In genomic region chrX:154408659-154409221, GRCh38 we compare ENCODE assay signal across 9 cellular contexts. TPM values are rescaled to one million over a fixed set of nuclear protein-coding genes. Genes with fewer than 3 reads are reported as not detected.
A peak's percentile ranks its signal among the peaks of the same experiment; 100 is the strongest.
DNase-seq lines count a peak whose midpoint lies in the region; TF ChIP-seq lines count a peak whose summit lies in the region.
"Had no signal": no experiment of that assay in that cellular context is flagged by ENCODE, and none has a peak within 500 bp of the region (broad histone marks: within the 10 kb centered on the region; RNA-seq: fewer than 3 reads in every experiment).

No MANE protein-coding gene starts in this region.

- intact Hi-C loops in activated T-helper 1 cell treated with anti-CD3 and anti-CD28 coated beads, Interleukin-12 subunit alpha, Interleukin-12 subunit beta, Interleukin-2, Interleukin-4 antibody, amounts not matched to agents 30 ng/mL and 10 ng/mL and 1 ng/mL, durations not matched to agents 14 hours and 24 hours and 36 hours (cut with micrococcal nuclease), result no loop called here

- no peaks in the 10 kb centered on the region for H3K27me3 Mint-ChIP-seq in activated naive CD4-positive, alpha-beta T cell treated with anti-CD3 and anti-CD28 coated beads, Interleukin-2, amount 50 U/mL, for 24 hours
- H3K27me3 Mint-ChIP-seq in activated T-helper 1 cell treated with anti-CD3 and anti-CD28 coated beads, Interleukin-12 subunit alpha, Interleukin-12 subunit beta, Interleukin-2, Interleukin-4 antibody, amounts not matched to agents 30 ng/mL and 10 ng/mL and 1 ng/mL, durations not matched to agents 14 hours and 24 hours and 36 hours (ENCODE audit: insufficient read depth), result no peaks in the 10 kb centered on the region
- no peaks in the 10 kb centered on the region for H3K27me3 Mint-ChIP-seq in type B pancreatic cell

- H3K4me3 ChIP-seq in kidney epithelial cell (ENCODE audit: low read depth, low read length), result peak overlapping the region; percentile 32

- no peaks in the 10 kb centered on the region for H3K9me3 Mint-ChIP-seq in activated naive CD4-positive, alpha-beta T cell treated with anti-CD3 and anti-CD28 coated beads, Interleukin-2, amount 50 U/mL, for 24 hours
- H3K9me3 Mint-ChIP-seq in activated T-helper 1 cell treated with anti-CD3 and anti-CD28 coated beads, Interleukin-12 subunit alpha, Interleukin-12 subunit beta, Interleukin-2, Interleukin-4 antibody, amounts not matched to agents 30 ng/mL and 10 ng/mL and 1 ng/mL, durations not matched to agents 14 hours and 24 hours and 36 hours, result no peaks in the 10 kb centered on the region
- no peaks in the 10 kb centered on the region for H3K9me3 Mint-ChIP-seq in type B pancreatic cell

- POLR2A ChIA-PET in GM10248 (lab: Yijun Ruan, JAX), result no interaction called here

- no peaks in the 10 kb centered on the region for H3K27me3 ChIP-seq in kidney epithelial cell (ENCODE audit: control insufficient read depth, insufficient read depth, low read length)

- TF ChIP-seq CTCF in kidney epithelial cell (IDR thresholded peaks at IDR 0.05; ENCODE audit: insufficient read depth, low read length, poor library complexity, severe bottlenecking) (no peak), type B pancreatic cell (conservative IDR thresholded peaks at IDR 0.05) (no peak), GM10248 (IDR thresholded peaks at IDR 0.05; ENCODE audit: control extremely low read depth, extremely low read depth, low read depth, missing control alignments) (no peak)

- peak overlapping the region; percentile 69 for H3K4me3 Mint-ChIP-seq in activated naive CD4-positive, alpha-beta T cell treated with anti-CD3 and anti-CD28 coated beads, Interleukin-2, amount 50 U/mL, for 24 hours
- H3K4me3 Mint-ChIP-seq in activated T-helper 1 cell treated with anti-CD3 and anti-CD28 coated beads, Interleukin-12 subunit alpha, Interleukin-12 subunit beta, Interleukin-2, Interleukin-4 antibody, amounts not matched to agents 30 ng/mL and 10 ng/mL and 1 ng/mL, durations not matched to agents 14 hours and 24 hours and 36 hours, result peak overlapping the region; percentile 75
- peak overlapping the region; percentile 7 for H3K4me3 Mint-ChIP-seq in type B pancreatic cell

- peaks cover 16% of the 10 kb centered on the region for H3K4me1 Mint-ChIP-seq in activated naive CD4-positive, alpha-beta T cell treated with anti-CD3 and anti-CD28 coated beads, Interleukin-2, amount 50 U/mL, for 24 hours
- H3K4me1 Mint-ChIP-seq in activated T-helper 1 cell treated with anti-CD3 and anti-CD28 coated beads, Interleukin-12 subunit alpha, Interleukin-12 subunit beta, Interleukin-2, Interleukin-4 antibody, amounts not matched to agents 30 ng/mL and 10 ng/mL and 1 ng/mL, durations not matched to agents 14 hours and 24 hours and 36 hours (ENCODE audit: low read depth), result peaks cover 12% of the 10 kb centered on the region
- no peaks in the 10 kb centered on the region for H3K4me1 Mint-ChIP-seq in type B pancreatic cell (ENCODE audit: unreplicated experiment)

- no peaks in the 10 kb centered on the region for H3K36me3 Mint-ChIP-seq in activated naive CD4-positive, alpha-beta T cell treated with anti-CD3 and anti-CD28 coated beads, Interleukin-2, amount 50 U/mL, for 24 hours
- peaks cover 6% of the 10 kb centered on the region for H3K36me3 Mint-ChIP-seq in activated T-helper 1 cell treated with anti-CD3 and anti-CD28 coated beads, Interleukin-12 subunit alpha, Interleukin-12 subunit beta, Interleukin-2, Interleukin-4 antibody, amounts not matched to agents 30 ng/mL and 10 ng/mL and 1 ng/mL, durations not matched to agents 14 hours and 24 hours and 36 hours (ENCODE audit: low read depth)
- no peaks in the 10 kb centered on the region for H3K36me3 Mint-ChIP-seq in type B pancreatic cell

- no peak overlapping the region for H3K27ac Mint-ChIP-seq in activated naive CD4-positive, alpha-beta T cell treated with anti-CD3 and anti-CD28 coated beads, Interleukin-2, amount 50 U/mL, for 24 hours
- peak overlapping the region; percentile 44 for H3K27ac Mint-ChIP-seq in activated T-helper 1 cell treated with anti-CD3 and anti-CD28 coated beads, Interleukin-12 subunit alpha, Interleukin-12 subunit beta, Interleukin-2, Interleukin-4 antibody, amounts not matched to agents 30 ng/mL and 10 ng/mL and 1 ng/mL, durations not matched to agents 14 hours and 24 hours and 36 hours
- peak overlapping the region; percentile 19 for H3K27ac Mint-ChIP-seq in type B pancreatic cell

- DNase-seq in activated naive CD4-positive, alpha-beta T cell treated with Interleukin-2 at 50 U/mL for 16 hours, result no peak
- DNase-seq in activated T-helper 1 cell treated with anti-CD3 and anti-CD28 coated beads, Interleukin-12 subunit alpha, Interleukin-12 subunit beta, Interleukin-2, Interleukin-4 antibody, amounts not matched to agents 30 ng/mL and 10 ng/mL and 1 ng/mL, durations not matched to agents 14 hours and 24 hours and 36 hours (ENCODE audit: low spot score), result no peak
- DNase-seq in kidney epithelial cell (ENCODE audit: low read depth), result no peak
- no peak for DNase-seq in type B pancreatic cell (ENCODE audit: extremely low spot score, unreplicated experiment)
- no peak for DNase-seq in GM10248 (ENCODE audit: extremely low spot score)
- DNase-seq in 8988T, result no peak
- no peak for DNase-seq in GDM1 (lab: John Stamatoyannopoulos, UW)
- DNase-seq: stimulated activated CD4-positive, alpha-beta T cell treated with anti-CD3 and anti-CD28 coated beads, Interleukin-12 subunit alpha, Interleukin-12 subunit beta, amount 100 ng/mL, for 4 hours had no signal

- CTCF ChIA-PET in GM10248 (lab: Yijun Ruan, JAX), result no interaction called here

- no peaks in the 10 kb centered on the region for H3K36me3 ChIP-seq in kidney epithelial cell (ENCODE audit: control insufficient read depth, insufficient read depth, low read length)

RNA-seq across cellular contexts. Expression of gene DNASE1L1, which starts 0.3 kb away (rescaled TPM):
- 12.4 and 14.5 TPM in 2 replicates for total RNA-seq in activated T-helper 1 cell treated with anti-CD3 and anti-CD28 coated beads, Interleukin-12 subunit alpha, Interleukin-12 subunit beta, Interleukin-2, Interleukin-4 antibody, amounts not matched to agents 30 ng/mL and 10 ng/mL and 1 ng/mL, durations not matched to agents 14 hours and 24 hours and 36 hours
- total RNA-seq in kidney epithelial cell, result 15.5 and 16.6 TPM in 2 replicates
- total RNA-seq in type B pancreatic cell (ENCODE audit: low replicate concordance), result 13.3 and 14.4 TPM in 2 replicates

RNA-seq across cellular contexts. Expression of gene TAFAZZIN, which starts 2.6 kb away (rescaled TPM):
- 65.2 and 69.2 TPM in 2 replicates for total RNA-seq in activated T-helper 1 cell treated with anti-CD3 and anti-CD28 coated beads, Interleukin-12 subunit alpha, Interleukin-12 subunit beta, Interleukin-2, Interleukin-4 antibody, amounts not matched to agents 30 ng/mL and 10 ng/mL and 1 ng/mL, durations not matched to agents 14 hours and 24 hours and 36 hours
- total RNA-seq in kidney epithelial cell, result 55.2 and 62.0 TPM in 2 replicates
- total RNA-seq in type B pancreatic cell (ENCODE audit: low replicate concordance), result 30.5 and 46.1 TPM in 2 replicates

RNA-seq across cellular contexts. Expression of gene RPL10, which starts 10.6 kb away (rescaled TPM):
- total RNA-seq in activated T-helper 1 cell treated with anti-CD3 and anti-CD28 coated beads, Interleukin-12 subunit alpha, Interleukin-12 subunit beta, Interleukin-2, Interleukin-4 antibody, amounts not matched to agents 30 ng/mL and 10 ng/mL and 1 ng/mL, durations not matched to agents 14 hours and 24 hours and 36 hours, result 2,208 and 2,261 TPM in 2 replicates
- total RNA-seq in kidney epithelial cell (8,307 and 11,298 TPM in 2 replicates), type B pancreatic cell (ENCODE audit: low replicate concordance) (2,880 and 3,042 TPM in 2 replicates)

RNA-seq across cellular contexts. Expression of gene ATP6AP1, which starts 19.7 kb away (rescaled TPM):
- 49.8 and 54.3 TPM in 2 replicates for total RNA-seq in activated T-helper 1 cell treated with anti-CD3 and anti-CD28 coated beads, Interleukin-12 subunit alpha, Interleukin-12 subunit beta, Interleukin-2, Interleukin-4 antibody, amounts not matched to agents 30 ng/mL and 10 ng/mL and 1 ng/mL, durations not matched to agents 14 hours and 24 hours and 36 hours
- total RNA-seq in kidney epithelial cell (70.0 and 78.3 TPM in 2 replicates), type B pancreatic cell (ENCODE audit: low replicate concordance) (105 and 159 TPM in 2 replicates)

RNA-seq across cellular contexts. Expression of gene GDI1, which starts 28.2 kb away (rescaled TPM):
- total RNA-seq in activated T-helper 1 cell treated with anti-CD3 and anti-CD28 coated beads, Interleukin-12 subunit alpha, Interleukin-12 subunit beta, Interleukin-2, Interleukin-4 antibody, amounts not matched to agents 30 ng/mL and 10 ng/mL and 1 ng/mL, durations not matched to agents 14 hours and 24 hours and 36 hours, result 110 and 113 TPM in 2 replicates
- total RNA-seq in kidney epithelial cell, result 113 and 121 TPM in 2 replicates
- 105 and 159 TPM in 2 replicates for total RNA-seq in type B pancreatic cell (ENCODE audit: low replicate concordance)

Comparison
In these comparisons a context has a peak if more than half of its experiments do, and no peak if none do; other contexts are left out.
1. H3K4me3 Mint-ChIP-seq: peak in every context shown above with its lines; median percentile 75 in activated T-helper 1 cell treated with anti-CD3 and anti-CD28 coated beads, Interleukin-12 subunit alpha, Interleukin-12 subunit beta, Interleukin-2, Interleukin-4 antibody, amounts not matched to agents 30 ng/mL and 10 ng/mL and 1 ng/mL, durations not matched to agents 14 hours and 24 hours and 36 hours; 69 in activated naive CD4-positive, alpha-beta T cell treated with anti-CD3 and anti-CD28 coated beads, Interleukin-2, amount 50 U/mL, for 24 hours; 7 in type B pancreatic cell.